Comparison of ENCODE assay signal across 11 cellular contexts in genomic region chr2:28252308-28252707, GRCh38.
A peak's percentile ranks its signal among the peaks of the same experiment; 100 is the strongest.
DNase-seq lines count a peak whose midpoint lies in the region; ATAC-seq lines count a peak whose summit lies in the region.
"Had no signal": no experiment of that assay in that cellular context is flagged by ENCODE, and none has a peak within 500 bp of the region (broad histone marks: within the 10 kb centered on the region; RNA-seq: fewer than 3 reads in every experiment).

No MANE protein-coding gene starts in this region.

- peaks cover 40% of the 10 kb centered on the region for H3K4me1 Mint-ChIP-seq in activated CD4-positive, alpha-beta memory T cell treated with anti-CD3 and anti-CD28 coated beads for 36 hours (ENCODE audit: low read depth)

- peak; percentile 89 for ATAC-seq in GM19025 (IDR thresholded peaks at IDR 0.05; ENCODE audit: low read depth, unreplicated experiment)
- peak; percentile 79 for ATAC-seq in HG02885 (IDR thresholded peaks at IDR 0.05; ENCODE audit: poor library complexity, unreplicated experiment)
- ATAC-seq: Panc1, pancreas had no signal

- peaks cover 4% of the 10 kb centered on the region for H3K36me3 Mint-ChIP-seq in activated CD4-positive, alpha-beta memory T cell treated with anti-CD3 and anti-CD28 coated beads for 36 hours

- CTCF ChIA-PET in activated CD4-positive, alpha-beta memory T cell treated with anti-CD3 and anti-CD28 coated beads for 36 hours (lab: Charles Lee): interaction anchor here (0.6 to 1.2 kb wide), 5 partner anchors 19 to 1562 kb away, joined by 3 to 4 read pairs (median 3); no protein-coding TSS in a partner anchor

- intact Hi-C loops in activated CD4-positive, alpha-beta memory T cell treated with anti-CD3 and anti-CD28 coated beads for 36 hours (cut with micrococcal nuclease): loop anchor here (1.0 to 5.0 kb wide), 6 partner anchors 19 to 360 kb away; partner anchors contain the start of genes BABAM2 and RBKS

- no peaks in the 10 kb centered on the region for H3K9me3 Mint-ChIP-seq in activated CD4-positive, alpha-beta memory T cell treated with anti-CD3 and anti-CD28 coated beads for 36 hours

- peak overlapping the region; percentile 12 for H3K4me3 Mint-ChIP-seq in activated CD4-positive, alpha-beta memory T cell treated with anti-CD3 and anti-CD28 coated beads for 36 hours
- H3K4me3 Mint-ChIP-seq: B cell had no signal

- H3K27ac Mint-ChIP-seq in activated CD4-positive, alpha-beta memory T cell treated with anti-CD3 and anti-CD28 coated beads for 36 hours: peak overlapping the region; percentile 56
- H3K27ac Mint-ChIP-seq: B cell had no signal

- peak; percentile 10 for DNase-seq in CD1c-positive myeloid dendritic cell (ENCODE audit: extremely low spot score)
- DNase-seq in activated CD4-positive, alpha-beta memory T cell treated with anti-CD3 and anti-CD28 coated beads for 36 hours: peak; percentile 62
- no peak for DNase-seq in NCI-H2227 (lab: John Stamatoyannopoulos, UW; ENCODE audit: unreplicated experiment)
- DNase-seq in LoVo (ENCODE audit: low spot score): no peak
- DNase-seq in COLO668 (lab: John Stamatoyannopoulos, UW; ENCODE audit: unreplicated experiment): no peak
- no peak for DNase-seq in Ammon's horn (ENCODE audit: low spot score)
- DNase-seq: pancreas had no signal

- POLR2A ChIA-PET in activated CD4-positive, alpha-beta memory T cell treated with anti-CD3 and anti-CD28 coated beads for 36 hours (lab: Charles Lee): interaction anchor here (0.6 to 1.0 kb wide), 4 partner anchors 19 to 144 kb away, joined by 3 to 6 read pairs (median 3); no protein-coding TSS in a partner anchor

- H3K27me3 Mint-ChIP-seq in activated CD4-positive, alpha-beta memory T cell treated with anti-CD3 and anti-CD28 coated beads for 36 hours: no peaks in the 10 kb centered on the region
- H3K27me3 Mint-ChIP-seq: B cell had no signal

Comparison
In these comparisons a context has a peak if more than half of its experiments do, and no peak if none do; other contexts are left out.
1. DNase-seq: peak in CD1c-positive myeloid dendritic cell (single experiment) and activated CD4-positive, alpha-beta memory T cell treated with anti-CD3 and anti-CD28 coated beads for 36 hours (single experiment); none in NCI-H2227 (single experiment), LoVo (single experiment), COLO668 (single experiment) and Ammon's horn (single experiment).